ENCODE assay signal across 28 cellular contexts in genomic region chr10:30383366-30383765, GRCh38. TPM values are rescaled to one million over a fixed set of nuclear protein-coding genes. Genes with fewer than 3 reads are reported as not detected.
A peak's percentile ranks its signal among the peaks of the same experiment; 100 is the strongest.
DNase-seq lines count a peak whose midpoint lies in the region; ATAC-seq and TF ChIP-seq lines count a peak whose summit lies in the region.
"Had no signal": no experiment of that assay in that cellular context is flagged by ENCODE, and none has a peak within 500 bp of the region (broad histone marks: within the 10 kb centered on the region; RNA-seq: fewer than 3 reads in every experiment).

No MANE protein-coding gene starts in this region.

- peak; percentile 28 for ATAC-seq in Right ventricle myocardium inferior
- ATAC-seq: lower lobe of right lung, PC-3, T-helper 17 cell had no signal

- intact Hi-C loops in Right ventricle myocardium inferior (cut with DNase I): no loop called here
- intact Hi-C loops in cardiac septum (cut with DNase I): no loop called here

- in situ Hi-C loops in astrocyte of the cerebellum (cut with HindIII; ENCODE audit: low sequenced_read_pairs): no loop called here

- no peak for DNase-seq in Right ventricle myocardium inferior (ENCODE audit: missing footprints)
- no peak for DNase-seq in cardiac septum (ENCODE audit: low spot score)
- DNase-seq in astrocyte of the cerebellum (ENCODE audit: low read depth): peak; percentile 31
- peak; percentile 33 to 78 for DNase-seq in foreskin fibroblast
- peak; percentile 77 for DNase-seq in retina
- DNase-seq in T-helper 2 cell: no peak
- no peak for DNase-seq in GM19238 (ENCODE audit: insufficient read length, low spot score)
- DNase-seq in DMS114 treated with DMSO at 0.1 percent for 48 hours (lab: John Stamatoyannopoulos, UW; ENCODE audit: unreplicated experiment): no peak
- DNase-seq: activated CD4-positive, alpha-beta memory T cell treated with anti-CD3 and anti-CD28 coated beads for 36 hours; activated CD4-positive, CD25-positive, alpha-beta regulatory T cell treated with anti-CD3 and anti-CD28 coated beads, Interleukin-2, amount 50 U/mL, for 72 hours; activated CD8-positive, alpha-beta memory T cell treated with anti-CD3 and anti-CD28 coated beads, Interleukin-2, amount 50 U/mL, for 4 hours; activated naive CD4-positive, alpha-beta T cell; CD4-positive, CD25-positive, alpha-beta regulatory T cell; HFFc6; lower lobe of right lung; NCI-H1092; NCI-H1694 treated with DMSO at 0.1 percent for 48 hours; NCI-H2171 treated with DMSO at 0.1 percent for 48 hours; NCI-H526; nephron progenitor cell; NK-92 treated with Interleukin-12 subunit alpha and Interleukin-12 subunit beta, amount 100 ng/mL, for 24 hours; PC-3; SK-N-SH; stimulated activated CD8-positive, alpha-beta memory T cell treated with anti-CD3 and anti-CD28 coated beads, Interleukin-4, amount 100 ng/mL, for 48 hours; T-helper 17 cell had no signal

- TF ChIP-seq CTCF in astrocyte of the cerebellum (IDR thresholded peaks at IDR 0.05; ENCODE audit: low read depth, low read length, missing control alignments) (no peak), foreskin fibroblast (IDR thresholded peaks at IDR 0.05; ENCODE audit: low read depth, low read length) (no peak)

- H3K4me3 ChIP-seq in astrocyte of the cerebellum (ENCODE audit: low read depth, low read length) (no peak overlapping the region), foreskin fibroblast (ENCODE audit: low read depth in 1 of 2, low read length in 2 of 2) (no peak overlapping the region)
- H3K4me3 ChIP-seq: adrenal gland, lower lobe of right lung, ovary, uterus had no signal

RNA-seq across cellular contexts. Expression of gene MTPAP, which starts 34.3 kb away (rescaled TPM):
- total RNA-seq in Right ventricle myocardium inferior (24.2 TPM), cardiac septum (22.7 TPM)

RNA-seq across cellular contexts. Expression of gene MAP3K8, which starts 50.6 kb away (rescaled TPM):
- total RNA-seq in Right ventricle myocardium inferior: 6.7 TPM
- 6.1 TPM for total RNA-seq in cardiac septum

Comparison
In these comparisons a context has a peak if more than half of its experiments do, and no peak if none do; other contexts are left out.
1. DNase-seq: peak in astrocyte of the cerebellum (single experiment), foreskin fibroblast (2 of 2) and retina (single experiment); none in Right ventricle myocardium inferior (single experiment), cardiac septum (single experiment), T-helper 2 cell (0 of 5), GM19238 (single experiment) and DMS114 treated with DMSO at 0.1 percent for 48 hours (single experiment).